18 cellular contexts compared by ENCODE assay signal in the genomic region with DNA sequence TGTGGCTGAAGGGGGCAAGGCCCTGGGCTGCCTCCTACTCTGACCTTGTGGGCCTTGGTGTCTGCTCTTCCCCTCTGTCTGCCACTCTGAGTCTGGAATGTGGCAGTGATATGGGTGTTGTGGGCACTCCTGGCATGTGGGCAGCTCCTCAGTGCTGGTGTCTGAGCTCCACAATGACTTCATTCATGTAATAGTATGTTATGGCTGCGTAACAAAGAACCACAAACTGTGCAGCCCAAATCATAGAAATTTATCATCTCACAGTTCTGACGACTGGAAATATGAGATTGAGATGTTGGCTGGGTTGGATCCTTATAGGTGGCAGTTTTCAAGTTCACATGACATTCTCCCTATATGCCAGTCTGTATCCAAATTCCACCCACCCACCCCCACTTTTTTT.
"Had no signal": no experiment of that assay in that cellular context is flagged by ENCODE, and none has a peak within 500 bp of the region (broad histone marks: within the 10 kb centered on the region; RNA-seq: fewer than 3 reads in every experiment).

No MANE protein-coding gene starts in this region.

- H3K9me3 Mint-ChIP-seq: activated B cell treated with CpG ODN at 0.5 μM for 24 hours; dendritic cell treated with granulocyte-macrophage colony-stimulating factor and Interleukin-4, amounts not matched to agents 40 ng/mL and 50 ng/mL, for 4 days; immature natural killer cell; natural killer cell treated with Interleukin-12 subunit alpha and Interleukin-12 subunit beta and Interleukin-15 and Interleukin-18, amount 100 ng/mL, for 72 hours; T-helper 1 cell treated with Interleukin-12 subunit alpha and Interleukin-12 subunit beta and Interleukin-4 antibody, amounts not matched to agents 30 μg/mL and 1 μg/mL, for 36 hours had no signal

- H3K27me3 Mint-ChIP-seq: activated B cell treated with CpG ODN at 0.5 μM for 24 hours; dendritic cell treated with granulocyte-macrophage colony-stimulating factor and Interleukin-4, amounts not matched to agents 40 ng/mL and 50 ng/mL, for 4 days; natural killer cell treated with Interleukin-12 subunit alpha and Interleukin-12 subunit beta and Interleukin-15 and Interleukin-18, amount 100 ng/mL, for 72 hours had no signal

- H3K36me3 Mint-ChIP-seq: natural killer cell treated with Interleukin-12 subunit alpha and Interleukin-12 subunit beta and Interleukin-15 and Interleukin-18, amount 100 ng/mL, for 72 hours had no signal

- DNase-seq: activated B cell treated with CpG ODN at 0.5 μM for 24 hours; activated CD4-positive, alpha-beta T cell treated with anti-CD3 and anti-CD28 coated beads, Interleukin-2, amount 50 U/mL, for 1 hour; activated gamma-delta T cell treated with Interleukin-2 at 50 U/mL for 16 hours; activated T-cell treated with anti-CD3 and anti-CD28 coated beads, Interleukin-2, amount 50 U/mL, for 1 hour; amniotic stem cell; body of pancreas; cerebellar nuclear complex; immature natural killer cell; lower lobe of right lung; midbrain; stimulated activated CD4-positive, alpha-beta T cell treated with anti-CD3 and anti-CD28 coated beads, Interleukin-2, amount 100 ng/mL, for 48 hours; stimulated activated naive CD4-positive, alpha-beta T cell treated with Interleukin-2 at 50 U/mL for 16 hours; upper lobe of left lung had no signal

- H3K4me3 ChIP-seq: body of pancreas, lower lobe of right lung, suprapubic skin, upper lobe of left lung had no signal

- H3K27ac ChIP-seq: body of pancreas, lower lobe of right lung, suprapubic skin, upper lobe of left lung had no signal

- H3K4me3 Mint-ChIP-seq: activated B cell treated with CpG ODN at 0.5 μM for 24 hours; dendritic cell treated with granulocyte-macrophage colony-stimulating factor and Interleukin-4, amounts not matched to agents 40 ng/mL and 50 ng/mL, for 4 days; natural killer cell treated with Interleukin-12 subunit alpha and Interleukin-12 subunit beta and Interleukin-15 and Interleukin-18, amount 100 ng/mL, for 72 hours; T-helper 1 cell treated with Interleukin-12 subunit alpha and Interleukin-12 subunit beta and Interleukin-4 antibody, amounts not matched to agents 30 μg/mL and 1 μg/mL, for 36 hours had no signal

- H3K9me3 ChIP-seq: body of pancreas, lower lobe of right lung, suprapubic skin, upper lobe of left lung had no signal

- H3K36me3 ChIP-seq: lower lobe of right lung, suprapubic skin, upper lobe of left lung had no signal

- ATAC-seq: body of pancreas; lower lobe of right lung; natural killer cell treated with Interleukin-12 subunit alpha and Interleukin-12 subunit beta and Interleukin-15 and Interleukin-18, amount 100 ng/mL, for 72 hours; SK-N-SH treated with all-trans-retinoic acid at 6 μM for 48 hours had no signal

- H3K27me3 ChIP-seq: body of pancreas, suprapubic skin, upper lobe of left lung had no signal

- H3K27ac Mint-ChIP-seq: activated B cell treated with CpG ODN at 0.5 μM for 24 hours; dendritic cell treated with granulocyte-macrophage colony-stimulating factor and Interleukin-4, amounts not matched to agents 40 ng/mL and 50 ng/mL, for 4 days; natural killer cell treated with Interleukin-12 subunit alpha and Interleukin-12 subunit beta and Interleukin-15 and Interleukin-18, amount 100 ng/mL, for 72 hours; T-helper 1 cell treated with Interleukin-12 subunit alpha and Interleukin-12 subunit beta and Interleukin-4 antibody, amounts not matched to agents 30 μg/mL and 1 μg/mL, for 36 hours had no signal
